ENCODE assay signal across 13 cellular contexts in genomic region chr13:97749174-97749573, GRCh38.
DNase-seq lines count a peak whose midpoint lies in the region; ATAC-seq, FAIRE-seq and TF ChIP-seq lines count a peak whose summit lies in the region.
"Had no signal": no experiment of that assay in that cellular context is flagged by ENCODE, and none has a peak within 500 bp of the region (broad histone marks: within the 10 kb centered on the region; RNA-seq: fewer than 3 reads in every experiment).

No MANE protein-coding gene starts in this region.

- H3K79me2 ChIP-seq in mammary epithelial cell (ENCODE audit: insufficient read depth, low read length) = no peaks in the 10 kb centered on the region

- peaks cover 7 to 29% (median 11%) of the 10 kb centered on the region in 7 donors for H3K9me3 Mint-ChIP-seq in CD14-positive monocyte
- H3K9me3 Mint-ChIP-seq: T-helper 1 cell treated with Interleukin-12 subunit alpha and Interleukin-12 subunit beta and Interleukin-4 antibody, amounts not matched to agents 30 μg/mL and 1 μg/mL, for 36 hours had no signal

- intact Hi-C loops in cardiac septum (cut with DNase I) (no loop called here), mammary epithelial cell (cut with micrococcal nuclease) (loop anchor here (1.0 to 2.0 kb wide), 2 partner anchors 51 to 62 kb away; no protein-coding TSS in a partner anchor), pancreas (cut with DNase I) (no loop called here), CD14-positive monocyte (cut with micrococcal nuclease) (no loop called here)

- H2AFZ ChIP-seq in mammary epithelial cell (ENCODE audit: low read depth, low read length) = no peak overlapping the region

- no peak overlapping the region for H3K4me2 ChIP-seq in mammary epithelial cell (ENCODE audit: insufficient read depth, low read depth, low read length)

- no peak overlapping the region for H3K27ac Mint-ChIP-seq in CD14-positive monocyte
- H3K27ac Mint-ChIP-seq: T-helper 1 cell treated with Interleukin-12 subunit alpha and Interleukin-12 subunit beta and Interleukin-4 antibody, amounts not matched to agents 30 μg/mL and 1 μg/mL, for 36 hours had no signal

- no peaks in the 10 kb centered on the region for H4K20me1 ChIP-seq in mammary epithelial cell (ENCODE audit: insufficient read depth, low read length)

- TF ChIP-seq POLR2A in NB4 (IDR thresholded peaks at IDR 0.05; ENCODE audit: extremely low read depth, insufficient read length) = no peak

- 58% methylated on average over 5 of the region's 5 CpGs for WGBS in mammary epithelial cell (ENCODE audit: low coverage, missing lambda C conversion rate)
- 76 to 83% methylated on average over 5 of the region's 5 CpGs for WGBS in pancreas, 2 donors

- H3K4me1 Mint-ChIP-seq in CD14-positive monocyte = no peaks in the 10 kb centered on the region

- ATAC-seq in pancreas = no peak
- ATAC-seq: body of pancreas had no signal

- no peak overlapping the region for H3K9ac ChIP-seq in mammary epithelial cell (ENCODE audit: insufficient read depth, low read length)

- H3K36me3 Mint-ChIP-seq in CD14-positive monocyte = no peaks in the 10 kb centered on the region

- peak in 1 of 2 donors; percentile 47 for DNase-seq in cardiac muscle cell (ENCODE audit: low read depth in 1 of 2, low spot score in 1 of 2)
- no peak for DNase-seq in cardiac septum (ENCODE audit: low spot score)
- DNase-seq in NB4 (ENCODE audit: low read depth) = peak; percentile 21
- peak; percentile 89 for DNase-seq in mammary epithelial cell
- no peak for DNase-seq in NCI-H1694 (lab: John Stamatoyannopoulos, UW)
- no peak for DNase-seq in pancreas
- no peak for DNase-seq in CD14-positive monocyte (ENCODE audit: low spot score)
- DNase-seq in GDM1 (lab: John Stamatoyannopoulos, UW) = no peak
- DNase-seq: body of pancreas; C1 segment of cervical spinal cord; foreskin melanocyte; stimulated activated naive CD4-positive, alpha-beta T cell treated with Interleukin-2 at 50 U/mL for 16 hours had no signal

- H3K4me3 ChIP-seq in cardiac muscle cell (no peak overlapping the region), NB4 (ENCODE audit: low read depth, low read length) (no peak overlapping the region), mammary epithelial cell (replicated peaks in 1 of 3; ENCODE audit: insufficient read depth in 1 of 3, low read depth in 2 of 3, low read length in 3 of 3) (no peak overlapping the region), pancreas (no peak overlapping the region)
- H3K4me3 ChIP-seq: body of pancreas had no signal

- no peaks in the 10 kb centered on the region for H3K27me3 Mint-ChIP-seq in CD14-positive monocyte (ENCODE audit: low read depth in 3 of 3)

- BruUV-seq in mammary epithelial cell (replicated peaks; lab: Mats Ljungman, UMichigan) = no TSS peak

- no peaks in the 10 kb centered on the region for H3K36me3 ChIP-seq in cardiac muscle cell
- H3K36me3 ChIP-seq in mammary epithelial cell (ENCODE audit: insufficient read depth, low read length) = no peaks in the 10 kb centered on the region
- H3K36me3 ChIP-seq in pancreas = no peaks in the 10 kb centered on the region

- H3K4me1 ChIP-seq in cardiac muscle cell (ENCODE audit: low read depth) = no peaks in the 10 kb centered on the region
- H3K4me1 ChIP-seq in mammary epithelial cell (ENCODE audit: insufficient read depth, low read length) = no peaks in the 10 kb centered on the region
- no peaks in the 10 kb centered on the region for H3K4me1 ChIP-seq in pancreas

- dilution Hi-C loops in mammary epithelial cell (cut with HindIII; ENCODE audit: low sequenced_read_pairs) = no loop called here

- H3K9me3 ChIP-seq in cardiac muscle cell (ENCODE audit: low read depth) = no peaks in the 10 kb centered on the region
- H3K9me3 ChIP-seq in mammary epithelial cell (replicated peaks; ENCODE audit: insufficient read depth, low read length) = no peaks in the 10 kb centered on the region
- H3K9me3 ChIP-seq in pancreas = no peaks in the 10 kb centered on the region
- H3K9me3 ChIP-seq: body of pancreas had no signal

- in situ Hi-C loops in mammary epithelial cell (cut with MboI; ENCODE audit: low sequenced_read_pairs in 2 of 2) = no loop called here

- peak; percentile 25 for TF ChIP-seq CTCF in cardiac muscle cell (IDR thresholded peaks at IDR 0.05; ENCODE audit: low read depth, low read length)
- TF ChIP-seq CTCF in NB4 (IDR thresholded peaks at IDR 0.05; ENCODE audit: low read depth, low read length) = peak; percentile 10
- peak; percentile 18 to 49 for TF ChIP-seq CTCF in mammary epithelial cell (conservative IDR thresholded peaks at IDR 0.05 in 1 of 2, IDR thresholded peaks at IDR 0.05 in 1 of 2; ENCODE audit: extremely low read depth in 1 of 2, insufficient read depth in 1 of 2, low read depth in 1 of 2, low read length in 2 of 2)
- no peak for TF ChIP-seq CTCF in pancreas (IDR thresholded peaks at IDR 0.05)
- TF ChIP-seq CTCF in CD14-positive monocyte (IDR thresholded peaks at IDR 0.05) = no peak

- no peak overlapping the region for H3K4me3 Mint-ChIP-seq in CD14-positive monocyte
- H3K4me3 Mint-ChIP-seq: T-helper 1 cell treated with Interleukin-12 subunit alpha and Interleukin-12 subunit beta and Interleukin-4 antibody, amounts not matched to agents 30 μg/mL and 1 μg/mL, for 36 hours had no signal

- CTCF ChIA-PET in mammary epithelial cell (lab: Charles Lee; ENCODE audit: low non-redundant PET) = interaction anchor here (0.6 kb wide), 1 partner anchor 381 kb away, joined by 8 read pairs; no protein-coding TSS in a partner anchor

- no peak for FAIRE-seq in pancreas (lab: Jason Lieb, UNC)

- H3K27ac ChIP-seq in cardiac muscle cell (no peak overlapping the region), mammary epithelial cell (ENCODE audit: insufficient read depth, low read depth, low read length) (no peak overlapping the region), pancreas (no peak overlapping the region)
- H3K27ac ChIP-seq: body of pancreas had no signal

- H3K27me3 ChIP-seq in cardiac muscle cell (no peaks in the 10 kb centered on the region), mammary epithelial cell (ENCODE audit: insufficient read depth, low read length) (no peaks in the 10 kb centered on the region), pancreas (no peaks in the 10 kb centered on the region)
- H3K27me3 ChIP-seq: body of pancreas had no signal

Comparison
In these comparisons a context has a peak if more than half of its experiments do, and no peak if none do; other contexts are left out.
1. DNase-seq: peak in NB4 (single experiment) and mammary epithelial cell (single experiment); none in cardiac septum (single experiment), NCI-H1694 (single experiment), pancreas (0 of 6), CD14-positive monocyte (single experiment) and GDM1 (single experiment).
2. CTCF ChIP-seq: peak in cardiac muscle cell (single experiment), NB4 (single experiment) and mammary epithelial cell (2 of 2); none in pancreas (0 of 4) and CD14-positive monocyte (single experiment).